2 cellular contexts compared by ENCODE assay signal in genomic region chr15:31203999-31204398, GRCh38.
A peak's percentile ranks its signal among the peaks of the same experiment; 100 is the strongest.
TF ChIP-seq lines count a peak whose summit lies in the region.

No MANE protein-coding gene starts in this region.

TF ChIP-seq in liver, 16 proteins besides CTCF, POLR2A, EP300 and RAD21 (continued from another document):
- no peak for TF ChIP-seq ZBTB33 (IDR thresholded peaks at IDR 0.05)
- peak; percentile 62 for TF ChIP-seq FOXA2 (IDR thresholded peaks at IDR 0.05)
- TF ChIP-seq ATF3 (IDR thresholded peaks at IDR 0.05) = no peak
- TF ChIP-seq YY1 (IDR thresholded peaks at IDR 0.05) = peak; percentile 62
- TF ChIP-seq NR2F2 (IDR thresholded peaks at IDR 0.05) = no peak
- peak in 1 of 2 donors; percentile 43 for TF ChIP-seq EGR1 (IDR thresholded peaks at IDR 0.05; ENCODE audit: low read depth in 2 of 2)
- no peak for TF ChIP-seq GABPA (IDR thresholded peaks at IDR 0.05 in 1 of 2, conservative IDR thresholded peaks at IDR 0.05 in 1 of 2)
- peak; percentile 58 for TF ChIP-seq MAX (IDR thresholded peaks at IDR 0.05)
- peak in 1 of 2 donors; percentile 15 for TF ChIP-seq JUND (IDR thresholded peaks at IDR 0.05)
- no peak for TF ChIP-seq REST (IDR thresholded peaks at IDR 0.05)
- TF ChIP-seq RXRA (IDR thresholded peaks at IDR 0.05) = peak; percentile 48 to 83
- TF ChIP-seq HNF4G (IDR thresholded peaks at IDR 0.05) = no peak
- TF ChIP-seq FOXA1 (IDR thresholded peaks at IDR 0.05) = no peak
- TF ChIP-seq SP1 (IDR thresholded peaks at IDR 0.05) = peak; percentile 42

TF ChIP-seq in HepG2, 621 proteins besides CTCF, POLR2A, EP300 and RAD21 (continued from another document):
- TF ChIP-seq ZMYM2 (CRISPR knock-in tag; IDR thresholded peaks at IDR 0.05) (no peak), ZNF761 (CRISPR knock-in tag; conservative IDR thresholded peaks at IDR 0.05) (no peak), RXRB (CRISPR knock-in tag; IDR thresholded peaks at IDR 0.05; ENCODE audit: borderline replicate concordance) (no peak), ONECUT2 (CRISPR knock-in tag; IDR thresholded peaks at IDR 0.05) (no peak), ZNF431 (CRISPR knock-in tag; IDR thresholded peaks at IDR 0.05; ENCODE audit: borderline replicate concordance, low read depth) (no peak)
TF ChIP-seq in HepG2: peak in this region for 0.
